ENCODE assay signal across 8 cellular contexts in genomic region chr10:13891542-13892431, GRCh38.
DNase-seq lines count a peak whose midpoint lies in the region; ATAC-seq, FAIRE-seq and TF ChIP-seq lines count a peak whose summit lies in the region.

No MANE protein-coding gene starts in this region.

- no peak for DNase-seq in BJ (ENCODE audit: low read depth)
- DNase-seq in HFFc6, result no peak
- DNase-seq in astrocyte of the spinal cord (ENCODE audit: low read depth, low spot score), result no peak
- no peak for DNase-seq in keratinocyte (ENCODE audit: low read depth, low spot score)
- DNase-seq in stimulated activated naive CD8-positive, alpha-beta T cell treated with anti-CD3 and anti-CD28 coated beads, Interleukin-15, Interleukin-2, amounts not matched to agents 100 U/mL and 50 U/mL, for 24 hours, result peak; percentile 30
- no peak for DNase-seq in NCI-H1436 treated with DMSO at 0.1 percent for 48 hours (lab: John Stamatoyannopoulos, UW)
- no peak for DNase-seq in KBM-7
- no peak for DNase-seq in left colon

- peak overlapping the region; percentile 72 for H3K9ac ChIP-seq in keratinocyte (ENCODE audit: control insufficient read depth, extremely low read depth, insufficient read depth, low read length)

- peak overlapping the region; percentile 93 for H3K4me3 Mint-ChIP-seq in HFFc6

- in situ Hi-C loops in astrocyte of the spinal cord (cut with HindIII; ENCODE audit: low sequenced_read_pairs) (no loop called here), KBM-7 (cut with MboI; ENCODE audit: low pct_unique_long_range_greater_than_20kb, low sequenced_read_pairs) (no loop called here)

- H3K9me1 ChIP-seq in keratinocyte (ENCODE audit: control insufficient read depth, extremely low read depth, insufficient read depth, low read length), result no peaks in the 10 kb centered on the region

- H3K36me3 ChIP-seq in BJ (ENCODE audit: control insufficient read depth, insufficient read depth, low read length), result no peaks in the 10 kb centered on the region
- H3K36me3 ChIP-seq in keratinocyte (ENCODE audit: control insufficient read depth in 2 of 2, extremely low read depth in 1 of 2, insufficient read depth in 2 of 2, low read length in 2 of 2), result no peaks in the 10 kb centered on the region

- peaks cover 22% of the 10 kb centered on the region for H3K4me1 ChIP-seq in keratinocyte (ENCODE audit: control insufficient read depth, extremely low read depth, insufficient read depth, low read length)

- POLR2A ChIA-PET in BJ (lab: Charles Lee), result interaction anchor here (0.6 kb wide), 2 partner anchors 20 to 185 kb away, joined by 8 to 9 read pairs; no protein-coding TSS in a partner anchor

- dilution Hi-C loops in keratinocyte (cut with MboI; ENCODE audit: extremely low pct_ligation_motif_present, low sequenced_read_pairs), result no loop called here

- H3K79me2 ChIP-seq in keratinocyte (ENCODE audit: control insufficient read depth, insufficient read depth, low read length), result peaks cover 32% of the 10 kb centered on the region

- no peak for TF ChIP-seq CTCF in BJ (IDR thresholded peaks at IDR 0.05; ENCODE audit: insufficient read depth, low read depth, low read length)
- TF ChIP-seq CTCF in HFFc6 (IDR thresholded peaks at IDR 0.05), result no peak
- no peak for TF ChIP-seq CTCF in astrocyte of the spinal cord (IDR thresholded peaks at IDR 0.05; ENCODE audit: low read depth, low read length)
- no peak for TF ChIP-seq CTCF in keratinocyte (optimal IDR thresholded peaks at IDR 0.05 in 1 of 3, IDR thresholded peaks at IDR 0.05 in 1 of 3, conservative IDR thresholded peaks at IDR 0.05 in 1 of 3; ENCODE audit: extremely low read depth in 1 of 3, insufficient read depth in 2 of 3, low read length in 3 of 3)

- no peaks in the 10 kb centered on the region for H4K20me1 ChIP-seq in keratinocyte (ENCODE audit: control insufficient read depth, extremely low read depth, insufficient read depth, low read length)

- H3K4me2 ChIP-seq in keratinocyte (ENCODE audit: control insufficient read depth, extremely low read depth, insufficient read depth, low read depth, low read length), result peak overlapping the region; percentile 82

- H3K9me3 Mint-ChIP-seq in HFFc6, result no peaks in the 10 kb centered on the region; the same call in 1 of the 2 replicates

- CTCF ChIA-PET in BJ (lab: Yijun Ruan, JAX), result interaction anchor here (0.6 to 1.2 kb wide), 2 partner anchors 10 to 861 kb away, joined by 3 to 4 read pairs; no protein-coding TSS in a partner anchor

- FAIRE-seq in keratinocyte (lab: Jason Lieb, UNC), result peak; percentile 26

- peaks cover 40% of the 10 kb centered on the region for H3K36me3 Mint-ChIP-seq in HFFc6 (ENCODE audit: low read depth)

- ATAC-seq in stimulated activated naive CD8-positive, alpha-beta T cell treated with anti-CD3 and anti-CD28 coated beads, Interleukin-15, Interleukin-2, amounts not matched to agents 100 U/mL and 50 U/mL, for 24 hours, result peak; percentile 40
- ATAC-seq in left colon, result no peak

- peak overlapping the region; percentile 56 for H3K4me3 ChIP-seq in BJ (ENCODE audit: low read depth, low read length)
- peak overlapping the region; percentile 72 for H3K4me3 ChIP-seq in astrocyte of the spinal cord (ENCODE audit: low read depth, low read length)
- H3K4me3 ChIP-seq in keratinocyte (ENCODE audit: control insufficient read depth in 2 of 3, extremely low read depth in 1 of 3, insufficient read depth in 2 of 3, low read depth in 1 of 3, low read length in 3 of 3), result peak overlapping the region; percentile 35 to 82 (median 64)

- peak overlapping the region; percentile 42 for H3K27ac ChIP-seq in keratinocyte (ENCODE audit: control insufficient read depth, insufficient read depth, low read length)

- no peaks in the 10 kb centered on the region for H3K9me3 ChIP-seq in keratinocyte (ENCODE audit: control insufficient read depth, low read depth, low read length)

- peak overlapping the region; percentile 74 for H2AFZ ChIP-seq in keratinocyte (ENCODE audit: control insufficient read depth, low read length)

- H3K27me3 Mint-ChIP-seq in HFFc6 (ENCODE audit: insufficient read depth), result no peaks in the 10 kb centered on the region; the same call in 1 of the 2 replicates

- peak overlapping the region; percentile 97 for H3K27ac Mint-ChIP-seq in HFFc6

- intact Hi-C loops in left colon (cut with DNase I, micrococcal nuclease), result no loop called here

- H3K4me1 Mint-ChIP-seq in HFFc6 (ENCODE audit: low read depth), result peaks cover 67% of the 10 kb centered on the region

- H3K27me3 ChIP-seq in BJ (ENCODE audit: control insufficient read depth, insufficient read depth, low read length) (no peaks in the 10 kb centered on the region), keratinocyte (ENCODE audit: control insufficient read depth, extremely low read depth, insufficient read depth, low read length) (peaks cover 10% of the 10 kb centered on the region)
